ENCODE assay signal across 34 cellular contexts in genomic region chr5:162882629-162883028, GRCh38.
"Had no signal": no experiment of that assay in that cellular context is flagged by ENCODE, and none has a peak within 500 bp of the region (broad histone marks: within the 10 kb centered on the region; RNA-seq: fewer than 3 reads in every experiment).

No MANE protein-coding gene starts in this region.

- H3K9me3 ChIP-seq: MG63 had no signal

- H3K4me3 ChIP-seq: MG63 had no signal

- H3K36me3 ChIP-seq: MG63 had no signal

- DNase-seq: Karpas-422, Kasumi-1, KG1, MG63, MM.1S, MV-4-11, NCI-H1048, NCI-H1092, NCI-H1092 treated with DMSO at 0.1 percent for 48 hours, NCI-H1105, NCI-H1417, NCI-H1417 treated with DMSO at 0.1 percent for 48 hours, NCI-H1436, NCI-H1436 treated with DMSO at 0.1 percent for 48 hours, NCI-H146, NCI-H1694, NCI-H1694 treated with DMSO at 0.1 percent for 48 hours, NCI-H187, NCI-H187 treated with DMSO at 0.1 percent for 48 hours, NCI-H1930, NCI-H2029, NCI-H2029 treated with DMSO at 0.1 percent for 48 hours, NCI-H2081, NCI-H2081 treated with DMSO at 0.1 percent for 48 hours, NCI-H2107, NCI-H2171, NCI-H2171 treated with DMSO at 0.1 percent for 48 hours, NCI-H2227 treated with DMSO at 0.1 percent for 48 hours, NCI-H226, NCI-H345, NCI-H446, NCI-H446 treated with DMSO at 0.1 percent for 48 hours, NCI-H510A had no signal

- H3K27ac ChIP-seq: KMS-11 had no signal

- H3K4me2 ChIP-seq: KMS-11 had no signal

- H3K27me3 ChIP-seq: MG63 had no signal

- H3K9ac ChIP-seq: KMS-11 had no signal
